ENCODE assay signal across 8 cellular contexts in genomic region chr5:43017438-43017820, GRCh38. TPM values are rescaled to one million over a fixed set of nuclear protein-coding genes. Genes with fewer than 3 reads are reported as not detected.
DNase-seq lines count a peak whose midpoint lies in the region; ATAC-seq and TF ChIP-seq lines count a peak whose summit lies in the region.

No MANE protein-coding gene starts in this region.

- CTCF ChIA-PET in activated CD8-positive, alpha-beta T cell treated with anti-CD3 and anti-CD28 coated beads, Interleukin-2, amount 10 ng/mL, durations not matched to agents 7 days and 5 days (lab: Charles Lee) = interaction anchor here (1.1 to 8.7 kb wide), 8 partner anchors 10 to 372 kb away, joined by 4 to 150 read pairs (median 46); partner anchors contain the start of gene ANXA2R

- peak overlapping the region; percentile 81 for H3K27ac ChIP-seq in KMS-11

- H3K9ac ChIP-seq in KMS-11 = peak overlapping the region; percentile 86

- H3K27me3 ChIP-seq in KMS-11 (ENCODE audit: insufficient read depth, low read depth) = no peaks in the 10 kb centered on the region; the same call in 1 of the 2 replicates

- H3K27me3 Mint-ChIP-seq in activated CD8-positive, alpha-beta T cell treated with anti-CD3 and anti-CD28 coated beads, Interleukin-2, amount 10 ng/mL, durations not matched to agents 7 days and 5 days (ENCODE audit: low read depth) = no peaks in the 10 kb centered on the region

- peak overlapping the region; percentile 99 for H3K27ac Mint-ChIP-seq in activated CD8-positive, alpha-beta T cell treated with anti-CD3 and anti-CD28 coated beads, Interleukin-2, amount 10 ng/mL, durations not matched to agents 7 days and 5 days

- peak overlapping the region; percentile 88 for H2AFZ ChIP-seq in KMS-11 (ENCODE audit: low read depth)

- H3K36me3 ChIP-seq in KMS-11 (ENCODE audit: insufficient read depth) = no peaks in the 10 kb centered on the region

- no peaks in the 10 kb centered on the region for H4K20me1 ChIP-seq in KMS-11 (ENCODE audit: insufficient read depth)

- ATAC-seq in activated CD8-positive, alpha-beta T cell treated with anti-CD3 and anti-CD28 coated beads, Interleukin-2, amount 10 ng/mL, durations not matched to agents 7 days and 5 days = peak; percentile 28
- peak; percentile 15 for ATAC-seq in omental fat pad (ENCODE audit: low FRiP score)
- no peak for ATAC-seq in GM21825 (IDR thresholded peaks at IDR 0.05; ENCODE audit: unreplicated experiment)

- H3K4me3 ChIP-seq in KMS-11 (IDR thresholded peaks at IDR 0.05; ENCODE audit: insufficient read depth, low read depth, low read length) (no peak overlapping the region), foreskin fibroblast (ENCODE audit: low read depth in 1 of 2, low read length in 2 of 2) (peak overlapping the region; percentile 52 to 71)

- peaks cover 42% of the 10 kb centered on the region for H3K4me1 Mint-ChIP-seq in activated CD8-positive, alpha-beta T cell treated with anti-CD3 and anti-CD28 coated beads, Interleukin-2, amount 10 ng/mL, durations not matched to agents 7 days and 5 days (ENCODE audit: low read depth)

- POLR2A ChIA-PET in activated CD8-positive, alpha-beta T cell treated with anti-CD3 and anti-CD28 coated beads, Interleukin-2, amount 10 ng/mL, durations not matched to agents 7 days and 5 days (lab: Charles Lee) = interaction anchor here (0.6 to 10.1 kb wide), 10 partner anchors 9 to 104 kb away, joined by 3 to 532 read pairs (median 82); partner anchors contain the start of gene ANXA2R

- H3K4me2 ChIP-seq in KMS-11 = peak overlapping the region; percentile 90

- no peaks in the 10 kb centered on the region for H3K36me3 Mint-ChIP-seq in activated CD8-positive, alpha-beta T cell treated with anti-CD3 and anti-CD28 coated beads, Interleukin-2, amount 10 ng/mL, durations not matched to agents 7 days and 5 days (ENCODE audit: low read depth)

- H3K79me2 ChIP-seq in KMS-11 (ENCODE audit: insufficient read depth, low read depth) = no peaks in the 10 kb centered on the region

- H3K9me3 Mint-ChIP-seq in activated CD8-positive, alpha-beta T cell treated with anti-CD3 and anti-CD28 coated beads, Interleukin-2, amount 10 ng/mL, durations not matched to agents 7 days and 5 days (ENCODE audit: insufficient read depth) = no peaks in the 10 kb centered on the region

- peak overlapping the region; percentile 95 for H3K4me3 Mint-ChIP-seq in activated CD8-positive, alpha-beta T cell treated with anti-CD3 and anti-CD28 coated beads, Interleukin-2, amount 10 ng/mL, durations not matched to agents 7 days and 5 days

- no peak for TF ChIP-seq CTCF in KMS-11 (conservative IDR thresholded peaks at IDR 0.05; ENCODE audit: low read depth, low read length)
- no peak for TF ChIP-seq CTCF in foreskin fibroblast (IDR thresholded peaks at IDR 0.05; ENCODE audit: low read depth, low read length)
- TF ChIP-seq CTCF in omental fat pad (IDR thresholded peaks at IDR 0.05) = no peak

- DNase-seq in NCI-H1417 (lab: John Stamatoyannopoulos, UW) (peak in 2 of 3 experiments; percentile 76 to 82), NCI-H1417 treated with DMSO at 0.1 percent for 48 hours (lab: John Stamatoyannopoulos, UW) (no peak), foreskin fibroblast (peak in 1 of 2 donors; percentile 39), omental fat pad (ENCODE audit: low spot score) (no peak), GM03348 (ENCODE audit: low spot score) (no peak)
- peak; percentile 58 for DNase-seq in activated CD8-positive, alpha-beta T cell treated with anti-CD3 and anti-CD28 coated beads, Interleukin-2, amount 10 ng/mL, durations not matched to agents 7 days and 5 days

- H3K4me1 ChIP-seq in KMS-11 (ENCODE audit: low read depth, poor library complexity, severe bottlenecking) = peaks cover 30% of the 10 kb centered on the region

RNA-seq across cellular contexts. Expression of gene ANXA2R, which starts 22.7 kb away (rescaled TPM):
- total RNA-seq in activated CD8-positive, alpha-beta T cell treated with anti-CD3 and anti-CD28 coated beads, Interleukin-2, amount 10 ng/mL, durations not matched to agents 7 days and 5 days = 10 to 100 TPM; 28.0 to 29.3 TPM
- total RNA-seq in omental fat pad = 1 to 10 TPM; 1.5 to 5.5 (median 3.4) TPM

Comparison
In these comparisons a context has a peak if more than half of its experiments do, and no peak if none do; other contexts are left out.
1. DNase-seq: peak in NCI-H1417 (2 of 3) and activated CD8-positive, alpha-beta T cell treated with anti-CD3 and anti-CD28 coated beads, Interleukin-2, amount 10 ng/mL, durations not matched to agents 7 days and 5 days (single experiment); none in NCI-H1417 treated with DMSO at 0.1 percent for 48 hours (single experiment), omental fat pad (single experiment) and GM03348 (single experiment).
2. RNA of gene ANXA2R, which starts 22.7 kb away (total RNA-seq): 28.0 to 29.3 TPM in activated CD8-positive, alpha-beta T cell treated with anti-CD3 and anti-CD28 coated beads, Interleukin-2, amount 10 ng/mL, durations not matched to agents 7 days and 5 days; 1.5 to 5.5 TPM in omental fat pad; every median in the first group is over 4 times any median in the second.